Comparison of ENCODE assay signal across 10 cellular contexts in the genomic region with DNA sequence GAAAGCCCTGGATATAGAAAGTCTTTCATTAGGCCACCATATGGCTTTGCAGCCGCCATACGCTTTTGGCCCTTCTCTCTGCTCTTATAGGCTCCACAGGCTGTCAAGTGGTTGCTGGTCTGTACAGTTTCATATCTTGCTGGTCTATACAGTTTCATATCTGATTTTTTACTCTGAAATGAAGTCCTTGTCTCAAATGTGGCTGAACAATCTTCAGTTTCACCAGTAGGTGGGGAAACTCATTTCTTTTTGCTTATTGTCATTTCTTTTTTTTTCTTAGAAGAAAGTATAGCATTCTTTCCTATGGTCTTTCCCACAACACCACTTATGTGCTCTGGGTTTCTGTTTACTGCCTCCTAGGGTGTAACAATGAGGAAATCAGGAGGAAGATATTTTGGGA.
DNase-seq lines count a peak whose midpoint lies in the region; ATAC-seq, FAIRE-seq and TF ChIP-seq lines count a peak whose summit lies in the region.
"Had no signal": no experiment of that assay in that cellular context is flagged by ENCODE, and none has a peak within 500 bp of the region (broad histone marks: within the 10 kb centered on the region; RNA-seq: fewer than 3 reads in every experiment).

No MANE protein-coding gene starts in this region.

- DNase-seq in Karpas-422 = peak; percentile 56
- DNase-seq in GM12878 (ENCODE audit: low read depth, low spot score) = no peak
- no peak for DNase-seq in Ammon's horn (ENCODE audit: low spot score)
- DNase-seq in stimulated activated CD4-positive, alpha-beta T cell treated with anti-CD3 and anti-CD28 coated beads, Interleukin-4, amount 100 ng/mL, for 24 hours = no peak
- DNase-seq in activated CD4-positive, alpha-beta T cell treated with anti-CD3 and anti-CD28 coated beads for 1 hour = no peak
- DNase-seq in NK-92 (lab: John Stamatoyannopoulos, UW; ENCODE audit: unreplicated experiment) = no peak
- DNase-seq: activated CD8-positive, alpha-beta T cell treated with anti-CD3 and anti-CD28 coated beads, Interleukin-2, amount 10 ng/mL, durations not matched to agents 7 days and 5 days; central memory CD4-positive, alpha-beta T cell had no signal

- SMC1A ChIA-PET in GM12878 (lab: Charles Lee; ENCODE audit: uncharacterized antibody, unreplicated experiment) = no interaction called here

- H3K4me2 ChIP-seq in Karpas-422 (ENCODE audit: low read depth, low read length, poor library complexity, severe bottlenecking) (no peak overlapping the region), GM12878 (ENCODE audit: control insufficient read depth, insufficient read depth) (no peak overlapping the region)

- intact Hi-C loops in GM12878 (cut with micrococcal nuclease; ENCODE audit: unreplicated experiment) = loop anchor here (5.0 kb wide), 1 partner anchor 793 kb away; no protein-coding TSS in a partner anchor

- H4K20me1 ChIP-seq in Karpas-422 (ENCODE audit: insufficient read depth, low read depth, low read length) (no peaks in the 10 kb centered on the region), GM12878 (ENCODE audit: control insufficient read depth, insufficient read depth) (no peaks in the 10 kb centered on the region)

- H3K36me3 ChIP-seq in Karpas-422 (ENCODE audit: insufficient read depth, low read length) (no peaks in the 10 kb centered on the region), GM12878 (ENCODE audit: control insufficient read depth in 2 of 2, insufficient read depth in 2 of 2, low read length in 1 of 2) (no peaks in the 10 kb centered on the region)

- FAIRE-seq in GM12878 (lab: Jason Lieb, UNC) = no peak

- H3K9me2 ChIP-seq in Karpas-422 (replicated peaks; ENCODE audit: insufficient read depth, low read length) = no peaks in the 10 kb centered on the region

- TF ChIP-seq POLR2A in GM12878 (IDR thresholded peaks at IDR 0.05; ENCODE audit: low read depth, low read length) = no peak

- peak; percentile 24 for TF ChIP-seq CTCF in 22Rv1 (IDR thresholded peaks at IDR 0.05)
- TF ChIP-seq CTCF in GM12878 (IDR thresholded peaks at IDR 0.05 in 2 of 3, conservative IDR thresholded peaks at IDR 0.05 in 1 of 3; ENCODE audit: control insufficient read depth in 2 of 3, extremely low read depth in 1 of 3, insufficient read depth in 1 of 3, low read depth in 3 of 3, low read length in 3 of 3) = 0 out of 6 replicates have a peak, but pooled peaks of 1 of the 3 experiments have one; percentile 12

- no peak overlapping the region for H3K9ac ChIP-seq in Karpas-422 (ENCODE audit: low read length)
- H3K9ac ChIP-seq in GM12878 (ENCODE audit: control insufficient read depth, insufficient read depth, low read length) = no peak overlapping the region

- RAD21 ChIA-PET in GM12878 (lab: Charles Lee; ENCODE audit: unreplicated experiment) = no interaction called here

- no peak for TF ChIP-seq RAD21 in GM12878 (IDR thresholded peaks at IDR 0.05; ENCODE audit: insufficient read depth, low read depth, low read length)

- H3K27me3 ChIP-seq in Karpas-422 (ENCODE audit: low read length) (no peaks in the 10 kb centered on the region), GM12878 (replicated peaks in 1 of 2; ENCODE audit: control insufficient read depth in 2 of 2, insufficient read depth in 2 of 2, low read length in 1 of 2) (no peaks in the 10 kb centered on the region)

- H3K4me1 ChIP-seq in Karpas-422 (ENCODE audit: low read length) (no peaks in the 10 kb centered on the region), GM12878 (ENCODE audit: control insufficient read depth, insufficient read depth, low read length) (no peaks in the 10 kb centered on the region)

- CTCF ChIA-PET in GM12878 (lab: Yijun Ruan, JAX) = interaction anchor here (0.7 kb wide), 1 partner anchor 29 kb away, joined by 3 read pairs; no protein-coding TSS in a partner anchor

- 86% methylated on average over 2 of the region's 2 CpGs for WGBS in GM12878 (ENCODE audit: insufficient coverage, insufficient replicate concordance, low lambda C conversion rate, missing lambda C conversion rate)

- TF ChIP-seq EP300 in GM12878 (IDR thresholded peaks at IDR 0.05; ENCODE audit: borderline replicate concordance in 1 of 2, control insufficient read depth in 1 of 2, low read depth in 2 of 2, low read length in 2 of 2) = no peak

- no peak overlapping the region for H3K4me3 ChIP-seq in Karpas-422 (ENCODE audit: low read length)
- H3K4me3 ChIP-seq in GM12878 = no peak overlapping the region

- H2AFZ ChIP-seq in Karpas-422 (ENCODE audit: low read length) = no peak overlapping the region
- no peak overlapping the region for H2AFZ ChIP-seq in GM12878 (ENCODE audit: control insufficient read depth, low read depth, low read length)

- H3K79me2 ChIP-seq in Karpas-422 (ENCODE audit: low read length) = no peaks in the 10 kb centered on the region
- no peaks in the 10 kb centered on the region for H3K79me2 ChIP-seq in GM12878 (ENCODE audit: control insufficient read depth, insufficient read depth, low read length)

- in situ Hi-C loops in GM12878 (cut with MboI) = no loop called here

- no TSS peak for BruUV-seq in GM12878 (replicated peaks; lab: Mats Ljungman, UMichigan)

- H3K9me3 ChIP-seq in Karpas-422 (ENCODE audit: low read length) (no peaks in the 10 kb centered on the region), GM12878 (replicated peaks; ENCODE audit: control insufficient read depth, insufficient read depth, low read length) (no peaks in the 10 kb centered on the region)

- peak; percentile 82 for ATAC-seq in GM19351 (IDR thresholded peaks at IDR 0.05; ENCODE audit: unreplicated experiment)
- ATAC-seq in GM12878 = peak; percentile 69
- ATAC-seq: activated CD8-positive, alpha-beta T cell treated with anti-CD3 and anti-CD28 coated beads, Interleukin-2, amount 10 ng/mL, durations not matched to agents 7 days and 5 days had no signal

- no peak overlapping the region for H3K27ac ChIP-seq in 22Rv1
- H3K27ac ChIP-seq in Karpas-422 (ENCODE audit: low read length) = no peak overlapping the region
- H3K27ac ChIP-seq in GM12878 (ENCODE audit: control insufficient read depth, insufficient read depth) = no peak overlapping the region

- POLR2A ChIA-PET in GM12878 (lab: Charles Lee) = no interaction called here

TF ChIP-seq in GM12878, 131 proteins besides CTCF, POLR2A, EP300 and RAD21:
- no peak for TF ChIP-seq KDM1A (IDR thresholded peaks at IDR 0.05; ENCODE audit: borderline replicate concordance)
